22 cellular contexts compared by ENCODE assay signal in genomic region chr10:124557648-124558338, GRCh38.
DNase-seq lines count a peak whose midpoint lies in the region; ATAC-seq and TF ChIP-seq lines count a peak whose summit lies in the region.
"Had no signal": no experiment of that assay in that cellular context is flagged by ENCODE, and none has a peak within 500 bp of the region (broad histone marks: within the 10 kb centered on the region; RNA-seq: fewer than 3 reads in every experiment).

No MANE protein-coding gene starts in this region.

- H3K9me3 Mint-ChIP-seq in stimulated activated effector memory CD8-positive, alpha-beta T cell treated with anti-CD3 and anti-CD28 coated beads, Interleukin-12 subunit alpha, Interleukin-12 subunit beta, amount 100 ng/mL, for 72 hours, result peaks cover 4% of the 10 kb centered on the region
- H3K9me3 Mint-ChIP-seq: IgD-negative memory B cell had no signal

- peaks cover 10% of the 10 kb centered on the region for H3K4me1 Mint-ChIP-seq in stimulated activated effector memory CD8-positive, alpha-beta T cell treated with anti-CD3 and anti-CD28 coated beads, Interleukin-12 subunit alpha, Interleukin-12 subunit beta, amount 100 ng/mL, for 72 hours

- no peaks in the 10 kb centered on the region for H3K36me3 Mint-ChIP-seq in stimulated activated effector memory CD8-positive, alpha-beta T cell treated with anti-CD3 and anti-CD28 coated beads, Interleukin-12 subunit alpha, Interleukin-12 subunit beta, amount 100 ng/mL, for 72 hours
- H3K36me3 Mint-ChIP-seq: natural killer cell treated with Interleukin-12 subunit alpha and Interleukin-12 subunit beta and Interleukin-15 and Interleukin-18, amount 100 ng/mL, for 72 hours had no signal

- no peaks in the 10 kb centered on the region for H3K27me3 ChIP-seq in psoas muscle (ENCODE audit: insufficient read depth in 3 of 3, low read length in 2 of 3)
- H3K27me3 ChIP-seq: BLaER1, MG63, suprapubic skin had no signal

- no peak overlapping the region for H3K4me3 Mint-ChIP-seq in stimulated activated effector memory CD8-positive, alpha-beta T cell treated with anti-CD3 and anti-CD28 coated beads, Interleukin-12 subunit alpha, Interleukin-12 subunit beta, amount 100 ng/mL, for 72 hours
- H3K4me3 Mint-ChIP-seq: IgD-negative memory B cell; natural killer cell treated with Interleukin-12 subunit alpha and Interleukin-12 subunit beta and Interleukin-15 and Interleukin-18, amount 100 ng/mL, for 72 hours had no signal

- DNase-seq in Ammon's horn (ENCODE audit: low spot score) (peak; percentile 76), choroid plexus epithelial cell (ENCODE audit: low read depth) (peak; percentile 26), left ventricle myocardium superior (peak; percentile 28), psoas muscle (peak; percentile 25 to 55), omental fat pad (ENCODE audit: low spot score) (no peak)
- no peak for DNase-seq in stimulated activated effector memory CD8-positive, alpha-beta T cell treated with anti-CD3 and anti-CD28 coated beads, Interleukin-12 subunit alpha, Interleukin-12 subunit beta, amount 100 ng/mL, for 72 hours (ENCODE audit: low spot score in 2 of 2)
- DNase-seq: activated CD4-positive, alpha-beta T cell treated with anti-CD3 and anti-CD28 coated beads for 1 hour; activated CD8-positive, alpha-beta memory T cell treated with anti-CD3 and anti-CD28 coated beads for 24 hours; activated naive CD4-positive, alpha-beta T cell treated with anti-CD3 and anti-CD28 coated beads, Interleukin-2, amount 50 U/mL, for 16 hours; activated T-cell treated with anti-CD3 and anti-CD28 coated beads, Interleukin-2, amount 50 U/mL, for 48 hours; EL; MG63; NCI-H1436 treated with DMSO at 0.1 percent for 48 hours; NCI-H526 had no signal

- H3K9me3 ChIP-seq in psoas muscle, result no peaks in the 10 kb centered on the region
- H3K9me3 ChIP-seq: A549, MG63, suprapubic skin had no signal

- H3K27ac ChIP-seq in psoas muscle, result no peak overlapping the region
- H3K27ac ChIP-seq: A549, BLaER1, suprapubic skin had no signal

- H3K27ac Mint-ChIP-seq in stimulated activated effector memory CD8-positive, alpha-beta T cell treated with anti-CD3 and anti-CD28 coated beads, Interleukin-12 subunit alpha, Interleukin-12 subunit beta, amount 100 ng/mL, for 72 hours, result no peak overlapping the region
- H3K27ac Mint-ChIP-seq: natural killer cell treated with Interleukin-12 subunit alpha and Interleukin-12 subunit beta and Interleukin-15 and Interleukin-18, amount 100 ng/mL, for 72 hours; progenitor cell of endocrine pancreas had no signal

- ATAC-seq in left ventricle myocardium superior (peak; percentile 4), psoas muscle (peak in 3 of 4 donors; percentile 20 to 47 (median 43)), HG02885 (IDR thresholded peaks at IDR 0.05; ENCODE audit: poor library complexity, unreplicated experiment) (no peak), GM21529 (IDR thresholded peaks at IDR 0.05; ENCODE audit: unreplicated experiment) (no peak), omental fat pad (ENCODE audit: low FRiP score) (no peak)
- ATAC-seq in stimulated activated effector memory CD8-positive, alpha-beta T cell treated with anti-CD3 and anti-CD28 coated beads, Interleukin-12 subunit alpha, Interleukin-12 subunit beta, amount 100 ng/mL, for 72 hours, result no peak
- ATAC-seq: A549; natural killer cell treated with Interleukin-12 subunit alpha and Interleukin-12 subunit beta and Interleukin-15 and Interleukin-18, amount 100 ng/mL, for 72 hours had no signal

- intact Hi-C loops in left ventricle myocardium superior (cut with micrococcal nuclease), result no loop called here
- intact Hi-C loops in psoas muscle (cut with DNase I), result no loop called here

- TF ChIP-seq CTCF in choroid plexus epithelial cell (conservative IDR thresholded peaks at IDR 0.05; ENCODE audit: low read depth, low read length) (no peak), psoas muscle (IDR thresholded peaks at IDR 0.05) (no peak), omental fat pad (IDR thresholded peaks at IDR 0.05) (no peak)

- H3K4me3 ChIP-seq in choroid plexus epithelial cell (ENCODE audit: low read depth, low read length) (no peak overlapping the region), psoas muscle (no peak overlapping the region)
- H3K4me3 ChIP-seq: A549, BLaER1, MG63, suprapubic skin had no signal

- 67 to 76% (median 72%) methylated on average over 16 of the region's 16 CpGs for WGBS in psoas muscle, 3 donors

- H3K4me1 ChIP-seq in psoas muscle, result peaks cover 42% of the 10 kb centered on the region
- H3K4me1 ChIP-seq: A549 had no signal

- no peaks in the 10 kb centered on the region for H3K36me3 ChIP-seq in psoas muscle (ENCODE audit: insufficient read depth in 1 of 2, low read depth in 1 of 2)
- H3K36me3 ChIP-seq: BLaER1, MG63, suprapubic skin had no signal

Comparison
In these comparisons a context has a peak if more than half of its experiments do, and no peak if none do; other contexts are left out.
1. DNase-seq: peak in Ammon's horn (single experiment), choroid plexus epithelial cell (single experiment), left ventricle myocardium superior (single experiment) and psoas muscle (2 of 2); none in stimulated activated effector memory CD8-positive, alpha-beta T cell treated with anti-CD3 and anti-CD28 coated beads, Interleukin-12 subunit alpha, Interleukin-12 subunit beta, amount 100 ng/mL, for 72 hours (0 of 2) and omental fat pad (single experiment).
2. ATAC-seq: peak in left ventricle myocardium superior (single experiment) and psoas muscle (3 of 4); none in stimulated activated effector memory CD8-positive, alpha-beta T cell treated with anti-CD3 and anti-CD28 coated beads, Interleukin-12 subunit alpha, Interleukin-12 subunit beta, amount 100 ng/mL, for 72 hours (single experiment), HG02885 (single experiment), GM21529 (single experiment) and omental fat pad (single experiment).